In genomic region chr16:11445486-11445885, GRCh38 we compare ENCODE assay signal across 27 cellular contexts.
"Had no signal": no experiment of that assay in that cellular context is flagged by ENCODE, and none has a peak within 500 bp of the region (broad histone marks: within the 10 kb centered on the region; RNA-seq: fewer than 3 reads in every experiment).

No MANE protein-coding gene starts in this region.

- H3K4me3 Mint-ChIP-seq: stimulated activated effector memory CD8-positive, alpha-beta T cell treated with anti-CD3 and anti-CD28 coated beads, Interleukin-12 subunit alpha, Interleukin-12 subunit beta, amount 100 ng/mL, for 72 hours; stimulated activated memory B cell treated with anti-CD40 and anti-IgM and Interleukin-4, amounts not matched to agents 10 μg/mL and 1 μg/mL and 100 μg/mL, for 72 hours; stimulated activated naive B cell treated with anti-CD40 and anti-IgM and Interleukin-4, amounts not matched to agents 10 μg/mL and 1 μg/mL and 100 μg/mL, for 72 hours; stimulated activated naive CD8-positive, alpha-beta T cell treated with anti-CD3 and anti-CD28 coated beads, Interleukin-15, amount 100 ng/mL, for 72 hours; stimulated activated naive CD8-positive, alpha-beta T cell treated with anti-CD3 and anti-CD28 coated beads, Interleukin-15, Interleukin-2, amounts not matched to agents 100 ng/mL and 50 ng/mL, for 24 hours; type B pancreatic cell had no signal

- H3K9me3 ChIP-seq: testis, thyroid gland, transverse colon, upper lobe of right lung, uterus had no signal

- H3K27ac ChIP-seq: stomach, suprapubic skin, testis, thoracic aorta, thyroid gland, tibial artery, tibial nerve, transverse colon, upper lobe of left lung, upper lobe of right lung, uterus, vagina had no signal

- H3K27me3 ChIP-seq: stomach, suprapubic skin, testis, thyroid gland, tibial artery, tibial nerve, transverse colon, upper lobe of left lung, upper lobe of right lung, uterus, vagina had no signal

- DNase-seq: stimulated activated CD4-positive, alpha-beta T cell treated with anti-CD3 and anti-CD28 coated beads, Interleukin-2, amount 100 ng/mL, for 48 hours; stimulated activated CD4-positive, alpha-beta T cell treated with anti-CD3 and anti-CD28 coated beads, Interleukin-4, amount 100 ng/mL, for 1 hour; stimulated activated CD4-positive, alpha-beta T cell treated with anti-CD3 and anti-CD28 coated beads, Interleukin-4, amount 100 ng/mL, for 24 hours; stimulated activated CD4-positive, alpha-beta T cell treated with anti-CD3 and anti-CD28 coated beads, Interleukin-4, amount 100 ng/mL, for 4 hours; stimulated activated CD8-positive, alpha-beta memory T cell treated with anti-CD3 and anti-CD28 coated beads, Interleukin-4, amount 100 ng/mL, for 48 hours; stimulated activated naive B cell treated with anti-CD40 and anti-IgM and Interleukin-4, amounts not matched to agents 10 μg/mL and 1 μg/mL and 100 μg/mL, for 72 hours; stimulated activated naive CD4-positive, alpha-beta T cell; stimulated activated naive CD4-positive, alpha-beta T cell treated with Interleukin-2 at 50 U/mL for 16 hours; stimulated activated naive CD8-positive, alpha-beta T cell treated with anti-CD3 and anti-CD28 coated beads, Interleukin-15, amount 100 ng/mL, for 72 hours; stimulated activated naive CD8-positive, alpha-beta T cell treated with anti-CD3 and anti-CD28 coated beads, Interleukin-15, Interleukin-2, amounts not matched to agents 100 U/mL and 50 U/mL, for 24 hours; stomach; substantia nigra; testis; thyroid gland; tibial artery; transverse colon; upper lobe of left lung; upper lobe of right lung; uterus had no signal

- H3K9me3 Mint-ChIP-seq: stimulated activated effector memory CD8-positive, alpha-beta T cell treated with anti-CD3 and anti-CD28 coated beads, Interleukin-12 subunit alpha, Interleukin-12 subunit beta, amount 100 ng/mL, for 72 hours; stimulated activated naive CD8-positive, alpha-beta T cell treated with anti-CD3 and anti-CD28 coated beads, Interleukin-15, Interleukin-2, amounts not matched to agents 100 ng/mL and 50 ng/mL, for 24 hours; type B pancreatic cell had no signal

- H3K4me1 Mint-ChIP-seq: stimulated activated effector memory CD8-positive, alpha-beta T cell treated with anti-CD3 and anti-CD28 coated beads, Interleukin-12 subunit alpha, Interleukin-12 subunit beta, amount 100 ng/mL, for 72 hours; stimulated activated memory B cell treated with anti-CD40 and anti-IgM and Interleukin-4, amounts not matched to agents 10 μg/mL and 1 μg/mL and 100 μg/mL, for 72 hours; stimulated activated naive B cell treated with anti-CD40 and anti-IgM and Interleukin-4, amounts not matched to agents 10 μg/mL and 1 μg/mL and 100 μg/mL, for 72 hours; stimulated activated naive CD8-positive, alpha-beta T cell treated with anti-CD3 and anti-CD28 coated beads, Interleukin-15, amount 100 ng/mL, for 72 hours had no signal

- H3K36me3 Mint-ChIP-seq: stimulated activated effector memory CD8-positive, alpha-beta T cell treated with anti-CD3 and anti-CD28 coated beads, Interleukin-12 subunit alpha, Interleukin-12 subunit beta, amount 100 ng/mL, for 72 hours; type B pancreatic cell had no signal

- ATAC-seq: stimulated activated effector memory CD8-positive, alpha-beta T cell treated with anti-CD3 and anti-CD28 coated beads, Interleukin-12 subunit alpha, Interleukin-12 subunit beta, amount 100 ng/mL, for 72 hours; stimulated activated memory B cell treated with anti-CD40 and anti-IgM and Interleukin-4, amounts not matched to agents 10 μg/mL and 1 μg/mL and 100 μg/mL, for 72 hours; stimulated activated naive B cell treated with anti-CD40 and anti-IgM and Interleukin-4, amounts not matched to agents 10 μg/mL and 1 μg/mL and 100 μg/mL, for 72 hours; stimulated activated naive CD8-positive, alpha-beta T cell treated with anti-CD3 and anti-CD28 coated beads, Interleukin-15, amount 100 ng/mL, for 72 hours; stimulated activated naive CD8-positive, alpha-beta T cell treated with anti-CD3 and anti-CD28 coated beads, Interleukin-15, Interleukin-2, amounts not matched to agents 100 U/mL and 50 U/mL, for 24 hours; upper lobe of right lung had no signal

- H3K4me3 ChIP-seq: stomach, suprapubic skin, testis, thoracic aorta, thyroid gland, tibial artery, tibial nerve, transverse colon, upper lobe of left lung, upper lobe of right lung, uterus, vagina had no signal

- H3K4me1 ChIP-seq: stomach, suprapubic skin, testis, thyroid gland, tibial artery, tibial nerve, transverse colon, upper lobe of left lung, upper lobe of right lung, uterus, vagina had no signal

- H3K27ac Mint-ChIP-seq: stimulated activated effector memory CD8-positive, alpha-beta T cell treated with anti-CD3 and anti-CD28 coated beads, Interleukin-12 subunit alpha, Interleukin-12 subunit beta, amount 100 ng/mL, for 72 hours; stimulated activated memory B cell treated with anti-CD40 and anti-IgM and Interleukin-4, amounts not matched to agents 10 μg/mL and 1 μg/mL and 100 μg/mL, for 72 hours; stimulated activated naive B cell treated with anti-CD40 and anti-IgM and Interleukin-4, amounts not matched to agents 10 μg/mL and 1 μg/mL and 100 μg/mL, for 72 hours; stimulated activated naive CD8-positive, alpha-beta T cell treated with anti-CD3 and anti-CD28 coated beads, Interleukin-15, amount 100 ng/mL, for 72 hours; stimulated activated naive CD8-positive, alpha-beta T cell treated with anti-CD3 and anti-CD28 coated beads, Interleukin-15, Interleukin-2, amounts not matched to agents 100 ng/mL and 50 ng/mL, for 24 hours; type B pancreatic cell had no signal

- H3K27me3 Mint-ChIP-seq: stimulated activated memory B cell treated with anti-CD40 and anti-IgM and Interleukin-4, amounts not matched to agents 10 μg/mL and 1 μg/mL and 100 μg/mL, for 72 hours; stimulated activated naive B cell treated with anti-CD40 and anti-IgM and Interleukin-4, amounts not matched to agents 10 μg/mL and 1 μg/mL and 100 μg/mL, for 72 hours; stimulated activated naive CD8-positive, alpha-beta T cell treated with anti-CD3 and anti-CD28 coated beads, Interleukin-15, amount 100 ng/mL, for 72 hours; stimulated activated naive CD8-positive, alpha-beta T cell treated with anti-CD3 and anti-CD28 coated beads, Interleukin-15, Interleukin-2, amounts not matched to agents 100 ng/mL and 50 ng/mL, for 24 hours; type B pancreatic cell had no signal

- H3K36me3 ChIP-seq: stomach, suprapubic skin, thoracic aorta, thyroid gland, transverse colon, upper lobe of left lung, upper lobe of right lung, uterus, vagina had no signal
